ENCODE assay signal across 1 cellular context in the genomic region with DNA sequence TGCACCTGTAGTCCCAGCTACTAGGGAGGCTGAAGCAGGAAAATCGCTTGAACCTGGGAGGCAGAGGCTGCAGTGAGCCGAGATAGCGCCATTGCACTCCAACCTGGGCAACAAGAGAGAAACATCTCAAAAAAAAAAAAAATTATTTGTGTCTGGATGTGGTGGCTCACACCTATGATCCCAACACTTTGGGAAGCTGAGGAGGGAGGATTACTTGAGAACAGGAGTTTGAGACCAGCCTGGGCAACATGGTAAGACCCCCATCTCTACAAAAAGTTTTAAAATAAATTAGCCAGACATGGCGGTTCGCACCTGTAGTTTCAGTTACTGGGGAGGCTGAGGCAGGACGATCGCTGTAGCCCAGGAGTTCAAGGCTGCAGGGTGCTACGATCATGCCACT.
TF ChIP-seq lines count a peak whose summit lies in the region.

No MANE protein-coding gene starts in this region.

TF ChIP-seq in IMR-90, 13 proteins besides CTCF, POLR2A, EP300 and RAD21:
- TF ChIP-seq RCOR1 (IDR thresholded peaks at IDR 0.05; ENCODE audit: insufficient replicate concordance, low read length) = no peak
- TF ChIP-seq, protein P1, sequence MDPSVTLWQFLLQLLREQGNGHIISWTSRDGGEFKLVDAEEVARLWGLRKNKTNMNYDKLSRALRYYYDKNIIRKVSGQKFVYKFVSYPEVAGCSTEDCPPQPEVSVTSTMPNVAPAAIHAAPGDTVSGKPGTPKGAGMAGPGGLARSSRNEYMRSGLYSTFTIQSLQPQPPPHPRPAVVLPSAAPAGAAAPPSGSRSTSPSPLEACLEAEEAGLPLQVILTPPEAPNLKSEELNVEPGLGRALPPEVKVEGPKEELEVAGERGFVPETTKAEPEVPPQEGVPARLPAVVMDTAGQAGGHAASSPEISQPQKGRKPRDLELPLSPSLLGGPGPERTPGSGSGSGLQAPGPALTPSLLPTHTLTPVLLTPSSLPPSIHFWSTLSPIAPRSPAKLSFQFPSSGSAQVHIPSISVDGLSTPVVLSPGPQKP (IDR thresholded peaks at IDR 0.05; ENCODE audit: borderline replicate concordance, low read depth, low read length) = no peak
- no peak for TF ChIP-seq MAZ (IDR thresholded peaks at IDR 0.05; ENCODE audit: borderline replicate concordance, low read depth, low read length)
- TF ChIP-seq CEBPB (IDR thresholded peaks at IDR 0.05; ENCODE audit: low read depth, low read length) = no peak
- no peak for TF ChIP-seq SMC3 (IDR thresholded peaks at IDR 0.05; ENCODE audit: low read depth, low read length)
